In genomic region chr12:49740930-49741881, GRCh38 we compare ENCODE assay signal across 1 cellular context.
TF ChIP-seq lines count a peak whose summit lies in the region.

Gene TMBIM6, plus strand, starts transcription at chr12:49741557. Its CDS starts 10,937 bp downstream, at chr12:49752494.

TF ChIP-seq in K562, 482 proteins besides CTCF, POLR2A, EP300 and RAD21 (continued from another document and continues in another):
- TF ChIP-seq, protein P1, sequence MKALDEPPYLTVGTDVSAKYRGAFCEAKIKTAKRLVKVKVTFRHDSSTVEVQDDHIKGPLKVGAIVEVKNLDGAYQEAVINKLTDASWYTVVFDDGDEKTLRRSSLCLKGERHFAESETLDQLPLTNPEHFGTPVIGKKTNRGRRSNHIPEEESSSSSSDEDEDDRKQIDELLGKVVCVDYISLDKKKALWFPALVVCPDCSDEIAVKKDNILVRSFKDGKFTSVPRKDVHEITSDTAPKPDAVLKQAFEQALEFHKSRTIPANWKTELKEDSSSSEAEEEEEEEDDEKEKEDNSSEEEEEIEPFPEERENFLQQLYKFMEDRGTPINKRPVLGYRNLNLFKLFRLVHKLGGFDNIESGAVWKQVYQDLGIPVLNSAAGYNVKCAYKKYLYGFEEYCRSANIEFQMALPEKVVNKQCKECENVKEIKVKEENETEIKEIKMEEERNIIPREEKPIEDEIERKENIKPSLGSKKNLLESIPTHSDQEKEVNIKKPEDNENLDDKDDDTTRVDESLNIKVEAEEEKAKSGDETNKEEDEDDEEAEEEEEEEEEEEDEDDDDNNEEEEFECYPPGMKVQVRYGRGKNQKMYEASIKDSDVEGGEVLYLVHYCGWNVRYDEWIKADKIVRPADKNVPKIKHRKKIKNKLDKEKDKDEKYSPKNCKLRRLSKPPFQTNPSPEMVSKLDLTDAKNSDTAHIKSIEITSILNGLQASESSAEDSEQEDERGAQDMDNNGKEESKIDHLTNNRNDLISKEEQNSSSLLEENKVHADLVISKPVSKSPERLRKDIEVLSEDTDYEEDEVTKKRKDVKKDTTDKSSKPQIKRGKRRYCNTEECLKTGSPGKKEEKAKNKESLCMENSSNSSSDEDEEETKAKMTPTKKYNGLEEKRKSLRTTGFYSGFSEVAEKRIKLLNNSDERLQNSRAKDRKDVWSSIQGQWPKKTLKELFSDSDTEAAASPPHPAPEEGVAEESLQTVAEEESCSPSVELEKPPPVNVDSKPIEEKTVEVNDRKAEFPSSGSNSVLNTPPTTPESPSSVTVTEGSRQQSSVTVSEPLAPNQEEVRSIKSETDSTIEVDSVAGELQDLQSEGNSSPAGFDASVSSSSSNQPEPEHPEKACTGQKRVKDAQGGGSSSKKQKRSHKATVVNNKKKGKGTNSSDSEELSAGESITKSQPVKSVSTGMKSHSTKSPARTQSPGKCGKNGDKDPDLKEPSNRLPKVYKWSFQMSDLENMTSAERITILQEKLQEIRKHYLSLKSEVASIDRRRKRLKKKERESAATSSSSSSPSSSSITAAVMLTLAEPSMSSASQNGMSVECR (CRISPR knock-in tag; IDR thresholded peaks at IDR 0.05), result peak; percentile 86
- TF ChIP-seq ARNT (IDR thresholded peaks at IDR 0.05) (peak; percentile 45 to 72; a peak in 3 of 4 replicates), HNRNPH1 (optimal IDR thresholded peaks at IDR 0.05; ENCODE audit: low read depth, low read length) (no peak), ZNF764 (CRISPR knock-in tag; IDR thresholded peaks at IDR 0.05; ENCODE audit: low read depth) (no peak), RUNX1 (IDR thresholded peaks at IDR 0.05; ENCODE audit: low read depth) (no peak), CREM (IDR thresholded peaks at IDR 0.05; ENCODE audit: low read depth) (peak; percentile 67), ZNF740 (CRISPR knock-in tag; IDR thresholded peaks at IDR 0.05) (peak; percentile 76), ZNF740 (tag; IDR thresholded peaks at IDR 0.05) (no peak), ZBTB34 (CRISPR knock-in tag; IDR thresholded peaks at IDR 0.05) (no peak), MECOM (CRISPR knock-in tag; IDR thresholded peaks at IDR 0.05) (no peak), ZSCAN32 (CRISPR knock-in tag; IDR thresholded peaks at IDR 0.05) (0 out of 2 replicates have a peak, but pooled peaks have one; percentile 44), MBD2 (IDR thresholded peaks at IDR 0.05; ENCODE audit: borderline replicate concordance, low read depth) (peak; percentile 91), ZNF197 (CRISPR knock-in tag; IDR thresholded peaks at IDR 0.05; ENCODE audit: low read depth) (no peak), SUPT5H (IDR thresholded peaks at IDR 0.05) (peak; percentile 100), SMAD1 (IDR thresholded peaks at IDR 0.05; ENCODE audit: low read depth, low read length, partially characterized antibody) (peak; percentile 94), ETS2 (tag; IDR thresholded peaks at IDR 0.05; ENCODE audit: borderline replicate concordance, poor library complexity, severe bottlenecking) (no peak), ATF7 (IDR thresholded peaks at IDR 0.05) (peak; percentile 65), CBFA2T2 (conservative IDR thresholded peaks at IDR 0.05) (no peak), POLR3G (IDR thresholded peaks at IDR 0.05; ENCODE audit: extremely low read depth, insufficient read length, insufficient replicate concordance) (no peak), BRD9 (IDR thresholded peaks at IDR 0.05; ENCODE audit: low read depth, partially characterized antibody) (peak; percentile 58), DIDO1 (tag; IDR thresholded peaks at IDR 0.05; ENCODE audit: low read depth) (no peak), HNRNPK (IDR thresholded peaks at IDR 0.05; ENCODE audit: low read depth, low read length, poor library complexity, severe bottlenecking) (no peak), HEY1 (CRISPR knock-in tag; IDR thresholded peaks at IDR 0.05; ENCODE audit: borderline replicate concordance) (no peak), TRIM24 (IDR thresholded peaks at IDR 0.05) (0 out of 4 replicates have a peak, but pooled peaks of 1 of the 2 experiments have one; percentile 46), ARID1B (IDR thresholded peaks at IDR 0.05) (peak; percentile 47; the same call in 1 of the 2 replicates), ESRRB (CRISPR knock-in tag; IDR thresholded peaks at IDR 0.05; ENCODE audit: borderline replicate concordance) (no peak), PTRF (tag; IDR thresholded peaks at IDR 0.05) (no peak), NR1H2 (CRISPR knock-in tag; IDR thresholded peaks at IDR 0.05) (no peak), FIP1L1 (IDR thresholded peaks at IDR 0.05; ENCODE audit: low read depth, low read length, poor library complexity, severe bottlenecking) (no peak), BRD4 (IDR thresholded peaks at IDR 0.05) (peak; percentile 65; the same call in 1 of the 2 replicates), SMAD4 (CRISPR knock-in tag; conservative IDR thresholded peaks at IDR 0.05) (0 out of 2 replicates have a peak, but pooled peaks have one; percentile 16), ZNF696 (CRISPR knock-in tag; conservative IDR thresholded peaks at IDR 0.05) (no peak), CSDE1 (IDR thresholded peaks at IDR 0.05) (no peak), ZNF354B (CRISPR knock-in tag; IDR thresholded peaks at IDR 0.05) (no peak), KDM2B (CRISPR knock-in tag; IDR thresholded peaks at IDR 0.05) (no peak), CBX8 (IDR thresholded peaks at IDR 0.05; ENCODE audit: borderline replicate concordance, extremely low read depth, low read depth, low read length, poor library complexity, severe bottlenecking) (no peak), ADNP (tag; IDR thresholded peaks at IDR 0.05) (no peak), E2F4 (CRISPR knock-in tag; IDR thresholded peaks at IDR 0.05; ENCODE audit: low read depth) (no peak), ASH1L (IDR thresholded peaks at IDR 0.05; ENCODE audit: borderline replicate concordance, low read depth, partially characterized antibody) (peak; percentile 87), MEIS2 (IDR thresholded peaks at IDR 0.05; ENCODE audit: partially characterized antibody) (peak; percentile 50), ZZZ3 (IDR thresholded peaks at IDR 0.05) (0 out of 2 replicates have a peak, but pooled peaks have one; percentile 4), GATAD2B (IDR thresholded peaks at IDR 0.05; ENCODE audit: borderline replicate concordance) (no peak), ZC3H11A (IDR thresholded peaks at IDR 0.05; ENCODE audit: low read depth, low read length) (no peak), NCOA6 (IDR thresholded peaks at IDR 0.05) (peak; percentile 52; the same call in 1 of the 2 replicates)
- TF ChIP-seq, protein P2, sequence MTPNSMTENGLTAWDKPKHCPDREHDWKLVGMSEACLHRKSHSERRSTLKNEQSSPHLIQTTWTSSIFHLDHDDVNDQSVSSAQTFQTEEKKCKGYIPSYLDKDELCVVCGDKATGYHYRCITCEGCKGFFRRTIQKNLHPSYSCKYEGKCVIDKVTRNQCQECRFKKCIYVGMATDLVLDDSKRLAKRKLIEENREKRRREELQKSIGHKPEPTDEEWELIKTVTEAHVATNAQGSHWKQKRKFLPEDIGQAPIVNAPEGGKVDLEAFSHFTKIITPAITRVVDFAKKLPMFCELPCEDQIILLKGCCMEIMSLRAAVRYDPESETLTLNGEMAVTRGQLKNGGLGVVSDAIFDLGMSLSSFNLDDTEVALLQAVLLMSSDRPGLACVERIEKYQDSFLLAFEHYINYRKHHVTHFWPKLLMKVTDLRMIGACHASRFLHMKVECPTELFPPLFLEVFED (CRISPR knock-in tag; conservative IDR thresholded peaks at IDR 0.05), result peak; percentile 97
- TF ChIP-seq, protein P3, sequence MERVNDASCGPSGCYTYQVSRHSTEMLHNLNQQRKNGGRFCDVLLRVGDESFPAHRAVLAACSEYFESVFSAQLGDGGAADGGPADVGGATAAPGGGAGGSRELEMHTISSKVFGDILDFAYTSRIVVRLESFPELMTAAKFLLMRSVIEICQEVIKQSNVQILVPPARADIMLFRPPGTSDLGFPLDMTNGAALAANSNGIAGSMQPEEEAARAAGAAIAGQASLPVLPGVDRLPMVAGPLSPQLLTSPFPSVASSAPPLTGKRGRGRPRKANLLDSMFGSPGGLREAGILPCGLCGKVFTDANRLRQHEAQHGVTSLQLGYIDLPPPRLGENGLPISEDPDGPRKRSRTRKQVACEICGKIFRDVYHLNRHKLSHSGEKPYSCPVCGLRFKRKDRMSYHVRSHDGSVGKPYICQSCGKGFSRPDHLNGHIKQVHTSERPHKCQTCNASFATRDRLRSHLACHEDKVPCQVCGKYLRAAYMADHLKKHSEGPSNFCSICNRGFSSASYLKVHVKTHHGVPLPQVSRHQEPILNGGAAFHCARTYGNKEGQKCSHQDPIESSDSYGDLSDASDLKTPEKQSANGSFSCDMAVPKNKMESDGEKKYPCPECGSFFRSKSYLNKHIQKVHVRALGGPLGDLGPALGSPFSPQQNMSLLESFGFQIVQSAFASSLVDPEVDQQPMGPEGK (CRISPR knock-in tag; IDR thresholded peaks at IDR 0.05; ENCODE audit: borderline replicate concordance), result no peak
- TF ChIP-seq, protein P4, sequence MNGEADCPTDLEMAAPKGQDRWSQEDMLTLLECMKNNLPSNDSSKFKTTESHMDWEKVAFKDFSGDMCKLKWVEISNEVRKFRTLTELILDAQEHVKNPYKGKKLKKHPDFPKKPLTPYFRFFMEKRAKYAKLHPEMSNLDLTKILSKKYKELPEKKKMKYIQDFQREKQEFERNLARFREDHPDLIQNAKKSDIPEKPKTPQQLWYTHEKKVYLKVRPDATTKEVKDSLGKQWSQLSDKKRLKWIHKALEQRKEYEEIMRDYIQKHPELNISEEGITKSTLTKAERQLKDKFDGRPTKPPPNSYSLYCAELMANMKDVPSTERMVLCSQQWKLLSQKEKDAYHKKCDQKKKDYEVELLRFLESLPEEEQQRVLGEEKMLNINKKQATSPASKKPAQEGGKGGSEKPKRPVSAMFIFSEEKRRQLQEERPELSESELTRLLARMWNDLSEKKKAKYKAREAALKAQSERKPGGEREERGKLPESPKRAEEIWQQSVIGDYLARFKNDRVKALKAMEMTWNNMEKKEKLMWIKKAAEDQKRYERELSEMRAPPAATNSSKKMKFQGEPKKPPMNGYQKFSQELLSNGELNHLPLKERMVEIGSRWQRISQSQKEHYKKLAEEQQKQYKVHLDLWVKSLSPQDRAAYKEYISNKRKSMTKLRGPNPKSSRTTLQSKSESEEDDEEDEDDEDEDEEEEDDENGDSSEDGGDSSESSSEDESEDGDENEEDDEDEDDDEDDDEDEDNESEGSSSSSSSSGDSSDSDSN (IDR thresholded peaks at IDR 0.05; ENCODE audit: borderline replicate concordance in 1 of 2, low read depth in 2 of 2, low read length in 2 of 2), result peak in 1 of 2 experiments; percentile 76; a peak in 2 of 4 replicates
- TF ChIP-seq, protein P5, sequence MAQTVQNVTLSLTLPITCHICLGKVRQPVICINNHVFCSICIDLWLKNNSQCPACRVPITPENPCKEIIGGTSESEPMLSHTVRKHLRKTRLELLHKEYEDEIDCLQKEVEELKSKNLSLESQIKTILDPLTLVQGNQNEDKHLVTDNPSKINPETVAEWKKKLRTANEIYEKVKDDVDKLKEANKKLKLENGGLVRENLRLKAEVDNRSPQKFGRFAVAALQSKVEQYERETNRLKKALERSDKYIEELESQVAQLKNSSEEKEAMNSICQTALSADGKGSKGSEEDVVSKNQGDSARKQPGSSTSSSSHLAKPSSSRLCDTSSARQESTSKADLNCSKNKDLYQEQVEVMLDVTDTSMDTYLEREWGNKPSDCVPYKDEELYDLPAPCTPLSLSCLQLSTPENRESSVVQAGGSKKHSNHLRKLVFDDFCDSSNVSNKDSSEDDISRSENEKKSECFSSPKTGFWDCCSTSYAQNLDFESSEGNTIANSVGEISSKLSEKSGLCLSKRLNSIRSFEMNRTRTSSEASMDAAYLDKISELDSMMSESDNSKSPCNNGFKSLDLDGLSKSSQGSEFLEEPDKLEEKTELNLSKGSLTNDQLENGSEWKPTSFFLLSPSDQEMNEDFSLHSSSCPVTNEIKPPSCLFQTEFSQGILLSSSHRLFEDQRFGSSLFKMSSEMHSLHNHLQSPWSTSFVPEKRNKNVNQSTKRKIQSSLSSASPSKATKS (CRISPR knock-in tag; IDR thresholded peaks at IDR 0.05), result no peak
- TF ChIP-seq, protein P6, sequence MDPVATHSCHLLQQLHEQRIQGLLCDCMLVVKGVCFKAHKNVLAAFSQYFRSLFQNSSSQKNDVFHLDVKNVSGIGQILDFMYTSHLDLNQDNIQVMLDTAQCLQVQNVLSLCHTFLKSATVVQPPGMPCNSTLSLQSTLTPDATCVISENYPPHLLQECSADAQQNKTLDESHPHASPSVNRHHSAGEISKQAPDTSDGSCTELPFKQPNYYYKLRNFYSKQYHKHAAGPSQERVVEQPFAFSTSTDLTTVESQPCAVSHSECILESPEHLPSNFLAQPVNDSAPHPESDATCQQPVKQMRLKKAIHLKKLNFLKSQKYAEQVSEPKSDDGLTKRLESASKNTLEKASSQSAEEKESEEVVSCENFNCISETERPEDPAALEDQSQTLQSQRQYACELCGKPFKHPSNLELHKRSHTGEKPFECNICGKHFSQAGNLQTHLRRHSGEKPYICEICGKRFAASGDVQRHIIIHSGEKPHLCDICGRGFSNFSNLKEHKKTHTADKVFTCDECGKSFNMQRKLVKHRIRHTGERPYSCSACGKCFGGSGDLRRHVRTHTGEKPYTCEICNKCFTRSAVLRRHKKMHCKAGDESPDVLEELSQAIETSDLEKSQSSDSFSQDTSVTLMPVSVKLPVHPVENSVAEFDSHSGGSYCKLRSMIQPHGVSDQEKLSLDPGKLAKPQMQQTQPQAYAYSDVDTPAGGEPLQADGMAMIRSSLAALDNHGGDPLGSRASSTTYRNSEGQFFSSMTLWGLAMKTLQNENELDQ (CRISPR knock-in tag; IDR thresholded peaks at IDR 0.05; ENCODE audit: borderline replicate concordance), result no peak
